Comparison of ENCODE assay signal across 7 cellular contexts in genomic region chr12:95634622-95635621, GRCh38.
DNase-seq lines count a peak whose midpoint lies in the region; ATAC-seq and TF ChIP-seq lines count a peak whose summit lies in the region.

No MANE protein-coding gene starts in this region.

- TF ChIP-seq CTCF in fibroblast of pulmonary artery (IDR thresholded peaks at IDR 0.05; ENCODE audit: low read length, missing control alignments), result no peak

- H3K4me3 ChIP-seq in fibroblast of pulmonary artery (replicated peaks; ENCODE audit: low read depth, low read length), result no peak overlapping the region

- H3K27ac Mint-ChIP-seq in stimulated activated naive B cell treated with anti-CD40 and anti-IgM and Interleukin-4, amounts not matched to agents 10 μg/mL and 1 μg/mL and 100 μg/mL, for 72 hours, result no peak overlapping the region

- no peaks in the 10 kb centered on the region for H3K36me3 Mint-ChIP-seq in stimulated activated naive B cell treated with anti-CD40 and anti-IgM and Interleukin-4, amounts not matched to agents 10 μg/mL and 1 μg/mL and 100 μg/mL, for 72 hours

- peak; percentile 70 for ATAC-seq in GM21447 (IDR thresholded peaks at IDR 0.05; ENCODE audit: unreplicated experiment)
- ATAC-seq in stimulated activated naive B cell treated with anti-CD40 and anti-IgM and Interleukin-4, amounts not matched to agents 10 μg/mL and 1 μg/mL and 100 μg/mL, for 72 hours (replicated peaks), result peak; percentile 67 to 70

- peaks cover 3 to 15% of the 10 kb centered on the region in 2 donors for H3K4me1 Mint-ChIP-seq in stimulated activated naive B cell treated with anti-CD40 and anti-IgM and Interleukin-4, amounts not matched to agents 10 μg/mL and 1 μg/mL and 100 μg/mL, for 72 hours

- peaks cover 1 to 6% of the 10 kb centered on the region in 2 donors for H3K9me3 Mint-ChIP-seq in stimulated activated naive B cell treated with anti-CD40 and anti-IgM and Interleukin-4, amounts not matched to agents 10 μg/mL and 1 μg/mL and 100 μg/mL, for 72 hours

- H3K27me3 Mint-ChIP-seq in stimulated activated naive B cell treated with anti-CD40 and anti-IgM and Interleukin-4, amounts not matched to agents 10 μg/mL and 1 μg/mL and 100 μg/mL, for 72 hours, result peaks cover 3 to 5% of the 10 kb centered on the region in 2 donors

- DNase-seq in NCI-H69 (lab: John Stamatoyannopoulos, UW) (peak; percentile 86), fibroblast of pulmonary artery (ENCODE audit: low read depth) (peak; percentile 17), HPDE6-E6E7 (ENCODE audit: extremely low spot score) (no peak), NCI-H2227 treated with DMSO at 0.1 percent for 48 hours (lab: John Stamatoyannopoulos, UW) (no peak)
- DNase-seq in stimulated activated naive B cell treated with anti-CD40 and anti-IgM and Interleukin-4, amounts not matched to agents 10 μg/mL and 1 μg/mL and 100 μg/mL, for 72 hours, result no peak
- DNase-seq in NK-92 treated with Interleukin-12 subunit alpha and Interleukin-12 subunit beta, amount 100 ng/mL, for 24 hours (lab: John Stamatoyannopoulos, UW), result no peak

- H3K4me3 Mint-ChIP-seq in stimulated activated naive B cell treated with anti-CD40 and anti-IgM and Interleukin-4, amounts not matched to agents 10 μg/mL and 1 μg/mL and 100 μg/mL, for 72 hours, result no peak overlapping the region

Comparison
In these comparisons a context has a peak if more than half of its experiments do, and no peak if none do; other contexts are left out.
1. DNase-seq: peak in NCI-H69 (single experiment) and fibroblast of pulmonary artery (single experiment); none in stimulated activated naive B cell treated with anti-CD40 and anti-IgM and Interleukin-4, amounts not matched to agents 10 μg/mL and 1 μg/mL and 100 μg/mL, for 72 hours (single experiment), NK-92 treated with Interleukin-12 subunit alpha and Interleukin-12 subunit beta, amount 100 ng/mL, for 24 hours (single experiment), HPDE6-E6E7 (single experiment) and NCI-H2227 treated with DMSO at 0.1 percent for 48 hours (single experiment).